In the genomic region with DNA sequence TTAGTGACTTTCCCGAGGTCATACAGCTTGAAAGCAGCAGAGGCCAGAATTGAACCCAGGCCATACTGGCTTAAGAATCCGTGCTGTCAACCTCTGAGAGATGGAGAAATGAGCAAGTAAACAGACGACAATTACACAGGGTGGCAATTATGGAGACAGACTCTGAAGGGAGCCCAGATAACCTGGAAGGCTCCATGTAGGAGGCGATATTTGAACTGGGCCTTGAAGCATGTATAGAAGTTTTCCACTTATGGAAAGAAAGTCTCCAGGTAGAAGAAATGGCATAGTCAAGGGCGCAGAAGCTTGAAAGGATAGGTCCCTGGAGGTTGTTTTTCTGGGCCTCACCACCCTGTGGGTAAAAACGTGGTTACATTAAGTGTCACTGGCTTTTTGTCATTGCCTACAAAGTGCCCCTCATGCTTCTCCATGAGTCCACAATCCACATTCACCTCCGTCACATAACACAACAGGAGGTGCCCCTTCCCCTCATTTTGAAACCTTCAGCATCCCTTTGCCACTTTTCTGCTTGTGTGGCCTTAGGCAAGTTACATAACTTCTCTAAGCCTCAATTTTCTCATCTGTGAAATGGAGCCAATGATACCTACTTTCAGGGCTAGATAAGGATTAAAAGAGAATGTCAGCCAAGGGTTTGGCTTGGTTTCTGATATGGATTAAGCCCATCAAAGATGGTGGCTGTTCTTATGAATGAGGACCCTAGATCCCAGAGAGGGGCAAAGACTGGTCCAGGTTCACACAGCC, we compare ENCODE assay signal across 2 cellular contexts.
TF ChIP-seq lines count a peak whose summit lies in the region.

No MANE protein-coding gene starts in this region.

TF ChIP-seq in SK-N-SH treated with all-trans-retinoic acid at 6 μM for 48 hours, 23 proteins besides CTCF, POLR2A, EP300 and RAD21 (continued from another document):
- no peak for TF ChIP-seq ZNF70 (CRISPR knock-in tag; IDR thresholded peaks at IDR 0.05)
- TF ChIP-seq ZC3H10 (CRISPR knock-in tag; IDR thresholded peaks at IDR 0.05), result no peak
- TF ChIP-seq ZFP3 (CRISPR knock-in tag; IDR thresholded peaks at IDR 0.05), result peak; percentile 94
TF ChIP-seq in SK-N-SH treated with all-trans-retinoic acid at 6 μM for 48 hours: peak in this region for 1.

TF ChIP-seq in SK-N-SH, 30 proteins besides CTCF, POLR2A, EP300 and RAD21 (continued from another document):
- TF ChIP-seq RXRA (IDR thresholded peaks at IDR 0.05; ENCODE audit: borderline replicate concordance, low read depth) (no peak), RFX5 (IDR thresholded peaks at IDR 0.05; ENCODE audit: low read length) (no peak)
